In the genomic region with DNA sequence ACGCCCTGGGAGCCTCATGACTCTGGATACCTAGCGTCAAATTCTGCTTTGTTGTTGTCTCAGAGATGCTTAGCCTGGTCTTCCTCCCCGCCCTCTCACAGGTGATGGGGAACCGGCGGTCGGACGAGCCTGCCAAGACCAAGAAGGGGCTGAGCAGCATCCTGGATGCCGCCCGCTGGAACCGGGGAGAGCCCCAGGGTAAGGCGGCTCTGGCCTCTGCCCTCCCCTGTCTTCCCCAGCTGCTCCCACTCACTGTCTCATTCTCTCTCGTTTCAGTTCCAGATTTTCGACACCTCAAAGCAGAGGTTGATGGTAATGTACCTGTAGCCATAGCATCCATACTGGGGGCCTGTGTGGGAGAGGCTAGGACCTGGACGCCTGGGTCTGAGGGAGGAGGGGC, we compare ENCODE assay signal across 28 cellular contexts. TPM values are rescaled to one million over a fixed set of nuclear protein-coding genes. Genes with fewer than 3 reads are reported as not detected.
A peak's percentile ranks its signal among the peaks of the same experiment; 100 is the strongest.
DNase-seq lines count a peak whose midpoint lies in the region; ATAC-seq, FAIRE-seq and TF ChIP-seq lines count a peak whose summit lies in the region.
"Had no signal": no experiment of that assay in that cellular context is flagged by ENCODE, and none has a peak within 500 bp of the region (broad histone marks: within the 10 kb centered on the region; RNA-seq: fewer than 3 reads in every experiment).

No MANE protein-coding gene starts in this region.

- H2AFZ ChIP-seq in GM12878 (ENCODE audit: control insufficient read depth, low read depth, low read length) = no peak overlapping the region

- in situ Hi-C loops in Panc1 (cut with HindIII; ENCODE audit: low pct_unique_long_range_greater_than_20kb, low sequenced_read_pairs) = no loop called here
- in situ Hi-C loops in GM12878 (cut with MboI) = no loop called here

- H3K9me3 ChIP-seq in Panc1 (ENCODE audit: control insufficient read depth, insufficient read depth, low read depth, low read length) = no peaks in the 10 kb centered on the region
- no peaks in the 10 kb centered on the region for H3K9me3 ChIP-seq in GM12878 (replicated peaks; ENCODE audit: control insufficient read depth, insufficient read depth, low read length)
- no peaks in the 10 kb centered on the region for H3K9me3 ChIP-seq in ovary
- no peaks in the 10 kb centered on the region for H3K9me3 ChIP-seq in esophagus muscularis mucosa
- H3K9me3 ChIP-seq: A549, BE2C had no signal

- intact Hi-C loops in Panc1 (cut with micrococcal nuclease; ENCODE audit: unreplicated experiment) = no loop called here
- intact Hi-C loops in GM12878 (cut with micrococcal nuclease; ENCODE audit: unreplicated experiment) = no loop called here
- intact Hi-C loops in ovary (cut with DNase I) = no loop called here
- intact Hi-C loops in esophagus muscularis mucosa (cut with DNase I) = no loop called here

- POLR2A ChIA-PET in Panc1 (lab: Charles Lee) (no interaction called here), GM12878 (lab: Charles Lee) (interaction anchor here (0.6 kb wide), 1 partner anchor 16 kb away, joined by 3 read pairs; no protein-coding TSS in a partner anchor)

- H3K9me3 Mint-ChIP-seq in activated T-cell treated with anti-CD3 and anti-CD28 coated beads, Interleukin-2, amount 50 U/mL, for 72 hours = no peaks in the 10 kb centered on the region
- no peaks in the 10 kb centered on the region for H3K9me3 Mint-ChIP-seq in stimulated activated effector memory CD8-positive, alpha-beta T cell treated with anti-CD3 and anti-CD28 coated beads, Interleukin-12 subunit alpha, Interleukin-12 subunit beta, amount 100 ng/mL, for 72 hours
- H3K9me3 Mint-ChIP-seq: activated naive CD4-positive, alpha-beta T cell treated with anti-CD3 and anti-CD28 coated beads, Interleukin-2, amount 50 U/mL, for 72 hours; WTC11 had no signal

- BruUV-seq in Panc1 (replicated peaks; lab: Mats Ljungman, UMichigan) (no TSS peak), GM12878 (replicated peaks; lab: Mats Ljungman, UMichigan) (no TSS peak)

- 73% methylated on average over 14 of the region's 14 CpGs for WGBS in GM12878 (ENCODE audit: insufficient coverage, insufficient replicate concordance, low lambda C conversion rate, missing lambda C conversion rate)
- 75 to 76% (median 75%) methylated on average over 14 of the region's 14 CpGs for WGBS in ovary, 3 donors
- 69% methylated on average over 9 of the region's 14 CpGs for WGBS in esophagus muscularis mucosa

- H3K36me3 ChIP-seq in Panc1 (ENCODE audit: control insufficient read depth, insufficient read depth, low read length) = no peaks in the 10 kb centered on the region
- H3K36me3 ChIP-seq in GM12878 (ENCODE audit: control insufficient read depth in 2 of 2, insufficient read depth in 2 of 2, low read length in 1 of 2) = peaks cover 11 to 28% of the 10 kb centered on the region in 2 experiments; a peak in 3 of 4 replicates
- no peaks in the 10 kb centered on the region for H3K36me3 ChIP-seq in ovary
- peaks cover 57 to 93% (median 83%) of the 10 kb centered on the region in 4 donors for H3K36me3 ChIP-seq in esophagus muscularis mucosa

- H3K27me3 ChIP-seq in Panc1 (ENCODE audit: control insufficient read depth, insufficient read depth, low read length) (no peaks in the 10 kb centered on the region), GM12878 (replicated peaks in 1 of 2; ENCODE audit: control insufficient read depth in 2 of 2, insufficient read depth in 2 of 2, low read length in 1 of 2) (no peaks in the 10 kb centered on the region), ovary (no peaks in the 10 kb centered on the region), esophagus muscularis mucosa (no peaks in the 10 kb centered on the region)
- H3K27me3 ChIP-seq: BE2C had no signal

- H3K4me3 Mint-ChIP-seq in activated T-cell treated with anti-CD3 and anti-CD28 coated beads, Interleukin-2, amount 50 U/mL, for 72 hours = no peak overlapping the region
- no peak overlapping the region for H3K4me3 Mint-ChIP-seq in stimulated activated effector memory CD8-positive, alpha-beta T cell treated with anti-CD3 and anti-CD28 coated beads, Interleukin-12 subunit alpha, Interleukin-12 subunit beta, amount 100 ng/mL, for 72 hours
- H3K4me3 Mint-ChIP-seq: WTC11 had no signal

- TF ChIP-seq POLR2A in GM12878 (IDR thresholded peaks at IDR 0.05; ENCODE audit: low read depth, low read length) = no peak
- TF ChIP-seq POLR2A in ovary (IDR thresholded peaks at IDR 0.05) = no peak
- TF ChIP-seq POLR2A in esophagus muscularis mucosa (IDR thresholded peaks at IDR 0.05; ENCODE audit: low read depth) = no peak

- peaks cover 39% of the 10 kb centered on the region for H3K4me1 Mint-ChIP-seq in activated T-cell treated with anti-CD3 and anti-CD28 coated beads, Interleukin-2, amount 50 U/mL, for 72 hours (ENCODE audit: low read depth)
- peaks cover 68% of the 10 kb centered on the region for H3K4me1 Mint-ChIP-seq in stimulated activated effector memory CD8-positive, alpha-beta T cell treated with anti-CD3 and anti-CD28 coated beads, Interleukin-12 subunit alpha, Interleukin-12 subunit beta, amount 100 ng/mL, for 72 hours

- H3K27ac ChIP-seq in Panc1 (ENCODE audit: low read length) = no peak overlapping the region
- no peak overlapping the region for H3K27ac ChIP-seq in GM12878 (ENCODE audit: control insufficient read depth, insufficient read depth)
- no peak overlapping the region for H3K27ac ChIP-seq in ovary
- no peak overlapping the region for H3K27ac ChIP-seq in esophagus muscularis mucosa (replicated peaks in 1 of 4)
- H3K27ac ChIP-seq: KMS-11 had no signal

- H3K27me3 Mint-ChIP-seq in activated T-cell treated with anti-CD3 and anti-CD28 coated beads, Interleukin-2, amount 50 U/mL, for 72 hours (ENCODE audit: low read depth) = no peaks in the 10 kb centered on the region

- no peak overlapping the region for H3K9ac ChIP-seq in GM12878 (ENCODE audit: control insufficient read depth, insufficient read depth, low read length)
- H3K9ac ChIP-seq: KMS-11 had no signal

- RAD21 ChIA-PET in GM12878 (lab: Charles Lee; ENCODE audit: unreplicated experiment) = no interaction called here

- peaks cover 13 to 32% of the 10 kb centered on the region in 2 donors for H3K36me3 Mint-ChIP-seq in activated T-cell treated with anti-CD3 and anti-CD28 coated beads, Interleukin-2, amount 50 U/mL, for 72 hours (ENCODE audit: insufficient read depth in 2 of 2)
- peaks cover 95% of the 10 kb centered on the region for H3K36me3 Mint-ChIP-seq in stimulated activated effector memory CD8-positive, alpha-beta T cell treated with anti-CD3 and anti-CD28 coated beads, Interleukin-12 subunit alpha, Interleukin-12 subunit beta, amount 100 ng/mL, for 72 hours

- H3K4me3 ChIP-seq in Panc1 (ENCODE audit: low read depth in 2 of 2, low read length in 2 of 2) = no peak overlapping the region
- no peak overlapping the region for H3K4me3 ChIP-seq in GM12878
- H3K4me3 ChIP-seq in ovary = no peak overlapping the region
- no peak overlapping the region for H3K4me3 ChIP-seq in esophagus muscularis mucosa
- H3K4me3 ChIP-seq: A549, skin epidermis had no signal

- FAIRE-seq in GM12878 (lab: Jason Lieb, UNC) = no peak
- FAIRE-seq: A549 had no signal

- CTCF ChIA-PET in Panc1 (lab: Charles Lee) (no interaction called here), GM12878 (lab: Yijun Ruan, JAX) (no interaction called here)

- no peaks in the 10 kb centered on the region; the same call in 1 of the 2 replicates for H3K79me2 ChIP-seq in GM12878 (ENCODE audit: control insufficient read depth, insufficient read depth, low read length)

- no peak for TF ChIP-seq RAD21 in GM12878 (IDR thresholded peaks at IDR 0.05; ENCODE audit: insufficient read depth, low read depth, low read length)

- H3K4me1 ChIP-seq in Panc1 (ENCODE audit: control insufficient read depth, insufficient read depth, low read length) (no peaks in the 10 kb centered on the region; the same call in 1 of the 2 replicates), GM12878 (ENCODE audit: control insufficient read depth, insufficient read depth, low read length) (no peaks in the 10 kb centered on the region), ovary (ENCODE audit: insufficient read depth) (no peaks in the 10 kb centered on the region), esophagus muscularis mucosa (no peaks in the 10 kb centered on the region)
- H3K4me1 ChIP-seq: BE2C had no signal

- no peak overlapping the region for H3K4me2 ChIP-seq in GM12878 (ENCODE audit: control insufficient read depth, insufficient read depth)
- H3K4me2 ChIP-seq: A549, KMS-11 had no signal

- no peak for ATAC-seq in activated T-cell treated with anti-CD3 and anti-CD28 coated beads, Interleukin-2, amount 50 U/mL, for 72 hours (replicated peaks in 1 of 2)
- ATAC-seq in Panc1 (0 out of 2 replicates have a peak, but pooled peaks have one; percentile 19), GM12878 (peak; percentile 61)
- no peak for ATAC-seq in stimulated activated effector memory CD8-positive, alpha-beta T cell treated with anti-CD3 and anti-CD28 coated beads, Interleukin-12 subunit alpha, Interleukin-12 subunit beta, amount 100 ng/mL, for 72 hours

- SMC1A ChIA-PET in GM12878 (lab: Charles Lee; ENCODE audit: uncharacterized antibody, unreplicated experiment) = no interaction called here

- DNase-seq in activated T-cell treated with anti-CD3 and anti-CD28 coated beads, Interleukin-2, amount 50 U/mL, for 72 hours = no peak
- no peak for DNase-seq in activated T-cell treated with anti-CD3 and anti-CD28 coated beads for 4 hours
- no peak for DNase-seq in Panc1 (ENCODE audit: low read depth, low spot score)
- no peak for DNase-seq in GM12878 (ENCODE audit: low read depth, low spot score)
- DNase-seq in stimulated activated effector memory CD8-positive, alpha-beta T cell treated with anti-CD3 and anti-CD28 coated beads, Interleukin-12 subunit alpha, Interleukin-12 subunit beta, amount 100 ng/mL, for 72 hours (ENCODE audit: low spot score in 2 of 2) = no peak
- no peak for DNase-seq in ovary
- no peak for DNase-seq in NCI-H1694 treated with DMSO at 0.1 percent for 48 hours (lab: John Stamatoyannopoulos, UW)
- no peak for DNase-seq in esophagus muscularis mucosa (ENCODE audit: extremely low spot score)
- DNase-seq: activated CD4-positive, alpha-beta T cell treated with anti-CD3 and anti-CD28 coated beads, Interleukin-2, amount 50 U/mL, for 4 hours; BE2C; Calu3; cerebellar nuclear complex; mammary epithelial cell; NCI-H1694; NCI-H2171; NCI-H524 treated with DMSO at 0.1 percent for 48 hours; occipital lobe; T-helper 9 cell had no signal

- TF ChIP-seq EP300 in GM12878 (IDR thresholded peaks at IDR 0.05; ENCODE audit: borderline replicate concordance in 1 of 2, control insufficient read depth in 1 of 2, low read depth in 2 of 2, low read length in 2 of 2) (no peak), ovary (IDR thresholded peaks at IDR 0.05) (no peak), esophagus muscularis mucosa (IDR thresholded peaks at IDR 0.05) (no peak)

- TF ChIP-seq CTCF in Panc1 (IDR thresholded peaks at IDR 0.05) (no peak), GM12878 (IDR thresholded peaks at IDR 0.05 in 2 of 3, conservative IDR thresholded peaks at IDR 0.05 in 1 of 3; ENCODE audit: control insufficient read depth in 2 of 3, extremely low read depth in 1 of 3, insufficient read depth in 1 of 3, low read depth in 3 of 3, low read length in 3 of 3) (no peak), ovary (IDR thresholded peaks at IDR 0.05) (no peak), esophagus muscularis mucosa (IDR thresholded peaks at IDR 0.05) (no peak)

- no peaks in the 10 kb centered on the region for H4K20me1 ChIP-seq in GM12878 (ENCODE audit: control insufficient read depth, insufficient read depth)

- H3K27ac Mint-ChIP-seq in activated T-cell treated with anti-CD3 and anti-CD28 coated beads, Interleukin-2, amount 50 U/mL, for 72 hours = peak overlapping the region; percentile 90
- peak overlapping the region; percentile 92 for H3K27ac Mint-ChIP-seq in stimulated activated effector memory CD8-positive, alpha-beta T cell treated with anti-CD3 and anti-CD28 coated beads, Interleukin-12 subunit alpha, Interleukin-12 subunit beta, amount 100 ng/mL, for 72 hours
- H3K27ac Mint-ChIP-seq: WTC11 had no signal

RNA-seq across cellular contexts. Expression of a gene that starts 11.4 kb away (rescaled TPM):
- total RNA-seq in activated T-cell treated with anti-CD3 and anti-CD28 coated beads, Interleukin-2, amount 50 U/mL, for 72 hours = 100 to 1,000 TPM; 371 to 446 TPM
- total RNA-seq in Panc1 (2021; ENCODE audit: unreplicated experiment) (69.5 TPM), GM12878 (2014; rRNA removed) (63.3 and 67.8 TPM in 2 replicates), GM12878 (2014; rRNA removed; fragmentation: Illumina TruSeq; extraction: Trizol) (21.2 and 21.7 TPM in 2 replicates), GM12878 (2021) (185 and 207 TPM in 2 replicates), ovary (10 to 100 TPM; 35.6 to 97.5 (median 70.6) TPM), esophagus muscularis mucosa (10 to 100 TPM; 54.5 to 71.8 (median 59.7) TPM)
- polyA plus RNA-seq in Panc1 (2012; ENCODE audit: insufficient read length) = 106 TPM
- 129 and 142 TPM in 2 replicates for total RNA-seq in GM12878 (2013; cell fraction: nucleolus; rRNA removed)
- polyA plus RNA-seq in GM12878 (2011; ENCODE audit: low read depth) = 58.7 TPM
- polyA plus RNA-seq in GM12878 (2011; rRNA removed) (22.5 and 40.1 TPM in 2 replicates), GM12878 (2014; fragmentation: Illumina TruSeq; extraction: Trizol) (13.4 and 35.3 TPM in 2 replicates), GM12878 (2014; fragmentation: Nextera tagmentation; extraction: Ambion mirVana) (1 to 10 TPM; 1.2 to 5.9 TPM), GM12878 (2014; rRNA removed) (151 and 182 TPM in 2 replicates), GM12878 (2016; fragmentation: Nextera tagmentation; extraction: Ambion mirVana) (100 to 1,000 TPM in 1 of 2 experiments, 10 to 100 TPM in 1; 89.7 to 110 TPM), ovary (10 to 100 TPM in 1 of 2 donors, 1 to 10 TPM in 1; 7.9 to 56.2 TPM)
- 52.3 and 74.7 TPM in 2 replicates for polyA plus RNA-seq in GM12878 (2011; cell fraction: cytosol; rRNA removed)
- polyA plus RNA-seq in GM12878 (2011; cell fraction: nucleus; rRNA removed) = 425 and 583 TPM in 2 replicates
- polyA plus RNA-seq in GM12878 (2012) = 158 and 192 TPM in 2 replicates
- 21.7 and 42.7 TPM in 2 replicates for polyA minus RNA-seq in GM12878 (2011; rRNA and poly(A)+ RNA removed)
- 28.9 and 30.2 TPM in 2 replicates for polyA minus RNA-seq in GM12878 (2011; cell fraction: cytosol; rRNA and poly(A)+ RNA removed)
- polyA minus RNA-seq in GM12878 (2011; cell fraction: nucleus; rRNA and poly(A)+ RNA removed) = 40.9 and 71.2 TPM in 2 replicates

RNA-seq across cellular contexts. Expression of a gene that starts 17.3 kb away (rescaled TPM):
- total RNA-seq in activated T-cell treated with anti-CD3 and anti-CD28 coated beads, Interleukin-2, amount 50 U/mL, for 72 hours = 10 to 100 TPM; 12.3 to 27.5 TPM
- total RNA-seq in Panc1 (2021; ENCODE audit: unreplicated experiment) = 0.59 TPM
- polyA plus RNA-seq in Panc1 (2012; ENCODE audit: insufficient read length) = 0.74 TPM
- 163 and 166 TPM in 2 replicates for total RNA-seq in GM12878 (2013; cell fraction: nucleolus; rRNA removed)
- total RNA-seq in GM12878 (2014; rRNA removed) = 370 and 414 TPM in 2 replicates
- 243 and 253 TPM in 2 replicates for total RNA-seq in GM12878 (2014; rRNA removed; fragmentation: Illumina TruSeq; extraction: Trizol)
- 357 and 368 TPM in 2 replicates for total RNA-seq in GM12878 (2021)
- polyA plus RNA-seq in GM12878 (2011; ENCODE audit: low read depth) = 302 TPM
- 117 and 280 TPM in 2 replicates for polyA plus RNA-seq in GM12878 (2011; rRNA removed)
- 347 and 501 TPM in 2 replicates for polyA plus RNA-seq in GM12878 (2011; cell fraction: cytosol; rRNA removed)
- 160 and 176 TPM in 2 replicates for polyA plus RNA-seq in GM12878 (2011; cell fraction: nucleus; rRNA removed)
- 480 and 877 TPM in 2 replicates for polyA plus RNA-seq in GM12878 (2012)
- polyA plus RNA-seq in GM12878 (2014; fragmentation: Illumina TruSeq; extraction: Trizol) = 97.1 and 294 TPM in 2 replicates
- polyA plus RNA-seq in GM12878 (2014; fragmentation: Nextera tagmentation; extraction: Ambion mirVana) = 10 to 100 TPM; 38.8 to 76.5 TPM
- polyA plus RNA-seq in GM12878 (2014; rRNA removed) = 400 and 502 TPM in 2 replicates
- 100 to 1,000 TPM; 268 to 283 TPM for polyA plus RNA-seq in GM12878 (2016; fragmentation: Nextera tagmentation; extraction: Ambion mirVana)
- polyA minus RNA-seq in GM12878 (2011; rRNA and poly(A)+ RNA removed) = 144 and 359 TPM in 2 replicates
- 143 and 156 TPM in 2 replicates for polyA minus RNA-seq in GM12878 (2011; cell fraction: cytosol; rRNA and poly(A)+ RNA removed)
- 66.9 and 93.6 TPM in 2 replicates for polyA minus RNA-seq in GM12878 (2011; cell fraction: nucleus; rRNA and poly(A)+ RNA removed)
- total RNA-seq in ovary = 1 to 10 TPM in 3 of 7 donors, under 1 TPM in 3, not detected in 1; 0.25 to 1.4 (median 0.83) TPM
- under 1 TPM; 0.41 to 0.68 TPM for polyA plus RNA-seq in ovary
- total RNA-seq in esophagus muscularis mucosa = 1 to 10 TPM in 1 of 4 donors, under 1 TPM in 1, not detected in 2; 0.71 to 2.2 TPM
- total RNA-seq: H7, occipital lobe, RPMI7951, temporal lobe had no signal

RNA-seq across cellular contexts. Expression of a gene that starts 33.9 kb away (rescaled TPM):
- 1 to 10 TPM; 3.3 to 4.1 TPM for total RNA-seq in activated T-cell treated with anti-CD3 and anti-CD28 coated beads, Interleukin-2, amount 50 U/mL, for 72 hours
- 0.18 TPM for total RNA-seq in Panc1 (2021; ENCODE audit: unreplicated experiment)
- polyA plus RNA-seq in Panc1 (2012; ENCODE audit: insufficient read length) = 0.15 TPM
- total RNA-seq in GM12878 (2013; cell fraction: nucleolus; rRNA removed) = 0.83 and 1.2 TPM in 2 replicates
- total RNA-seq in GM12878 (2014; rRNA removed) = 0.11 TPM in 1 of 2 replicates, not detected in the other
- total RNA-seq in GM12878 (2014; rRNA removed; fragmentation: Illumina TruSeq; extraction: Trizol) = not detected in 2 replicates
- 0.10 and 0.19 TPM in 2 replicates for total RNA-seq in GM12878 (2021)
- polyA plus RNA-seq in GM12878 (2011; ENCODE audit: low read depth) = 0.46 TPM
- 0.05 TPM in 1 of 2 replicates, not detected in the other for polyA plus RNA-seq in GM12878 (2011; rRNA removed)
- 0.04 and 0.10 TPM in 2 replicates for polyA plus RNA-seq in GM12878 (2011; cell fraction: cytosol; rRNA removed)
- 1.2 and 1.3 TPM in 2 replicates for polyA plus RNA-seq in GM12878 (2011; cell fraction: nucleus; rRNA removed)
- polyA plus RNA-seq in GM12878 (2012) = 1.00 and 1.4 TPM in 2 replicates
- polyA plus RNA-seq in GM12878 (2014; fragmentation: Illumina TruSeq; extraction: Trizol) = 0.04 TPM in 1 of 2 replicates, not detected in the other
- polyA plus RNA-seq in GM12878 (2014; fragmentation: Nextera tagmentation; extraction: Ambion mirVana) = not detected
- 0.10 TPM in 1 of 2 replicates, not detected in the other for polyA plus RNA-seq in GM12878 (2014; rRNA removed)
- not detected for polyA plus RNA-seq in GM12878 (2016; fragmentation: Nextera tagmentation; extraction: Ambion mirVana)
- not detected in 2 replicates for polyA minus RNA-seq in GM12878 (2011; rRNA and poly(A)+ RNA removed)
- polyA minus RNA-seq in GM12878 (2011; cell fraction: cytosol; rRNA and poly(A)+ RNA removed) = not detected in 2 replicates
- 0.24 TPM in 1 of 2 replicates, not detected in the other for polyA minus RNA-seq in GM12878 (2011; cell fraction: nucleus; rRNA and poly(A)+ RNA removed)
- total RNA-seq in ovary = 1 to 10 TPM in 1 of 7 donors, under 1 TPM in 6; 0.11 to 1.3 (median 0.50) TPM
- under 1 TPM in 1 of 2 donors, not detected in 1; 0.24 TPM for polyA plus RNA-seq in ovary
- total RNA-seq in esophagus muscularis mucosa = under 1 TPM in 3 of 4 donors, not detected in 1; 0.32 to 0.42 (median 0.33) TPM
- total RNA-seq: H7, mammary epithelial cell, occipital lobe, renal cortical epithelial cell, RPMI7951, temporal lobe, urinary bladder had no signal

RNA-seq across cellular contexts. Expression of a gene that starts 34.3 kb away (rescaled TPM):
- total RNA-seq in activated T-cell treated with anti-CD3 and anti-CD28 coated beads, Interleukin-2, amount 50 U/mL, for 72 hours = 1,000 to 10,000 TPM; 4,101 to 4,133 TPM
- total RNA-seq in Panc1 (2021; ENCODE audit: unreplicated experiment) = 1,349 TPM
- polyA plus RNA-seq in Panc1 (2012; ENCODE audit: insufficient read length) = 1,726 TPM
- total RNA-seq in GM12878 (2013; cell fraction: nucleolus; rRNA removed) = 337 and 389 TPM in 2 replicates
- total RNA-seq in GM12878 (2014; rRNA removed) = 2,833 and 3,056 TPM in 2 replicates
- 4,466 and 4,585 TPM in 2 replicates for total RNA-seq in GM12878 (2014; rRNA removed; fragmentation: Illumina TruSeq; extraction: Trizol)
- total RNA-seq in GM12878 (2021) = 4,047 and 4,139 TPM in 2 replicates
- 3,782 TPM for polyA plus RNA-seq in GM12878 (2011; ENCODE audit: low read depth)
- polyA plus RNA-seq in GM12878 (2011; rRNA removed) = 2,203 and 3,275 TPM in 2 replicates
- 6,871 and 7,631 TPM in 2 replicates for polyA plus RNA-seq in GM12878 (2011; cell fraction: cytosol; rRNA removed)
- 984 and 1,594 TPM in 2 replicates for polyA plus RNA-seq in GM12878 (2011; cell fraction: nucleus; rRNA removed)
- polyA plus RNA-seq in GM12878 (2012) = 5,988 and 6,622 TPM in 2 replicates
- 763 and 2,654 TPM in 2 replicates for polyA plus RNA-seq in GM12878 (2014; fragmentation: Illumina TruSeq; extraction: Trizol)
- polyA plus RNA-seq in GM12878 (2014; fragmentation: Nextera tagmentation; extraction: Ambion mirVana) = 1,000 to 10,000 TPM; 5,523 to 5,578 TPM
- 2,615 and 3,329 TPM in 2 replicates for polyA plus RNA-seq in GM12878 (2014; rRNA removed)
- 1,000 to 10,000 TPM; 4,207 to 4,390 TPM for polyA plus RNA-seq in GM12878 (2016; fragmentation: Nextera tagmentation; extraction: Ambion mirVana)
- polyA minus RNA-seq in GM12878 (2011; rRNA and poly(A)+ RNA removed) = 545 and 1,896 TPM in 2 replicates
- polyA minus RNA-seq in GM12878 (2011; cell fraction: cytosol; rRNA and poly(A)+ RNA removed) = 1,252 and 1,303 TPM in 2 replicates
- 228 and 274 TPM in 2 replicates for polyA minus RNA-seq in GM12878 (2011; cell fraction: nucleus; rRNA and poly(A)+ RNA removed)
- total RNA-seq in ovary = 1,000 to 10,000 TPM; 2,441 to 3,427 (median 2,873) TPM
- polyA plus RNA-seq in ovary = 1,000 to 10,000 TPM; 1,030 to 3,960 TPM
- 1,000 to 10,000 TPM in 3 of 4 donors, 100 to 1,000 TPM in 1; 893 to 1,378 (median 1,179) TPM for total RNA-seq in esophagus muscularis mucosa

RNA-seq across cellular contexts. Expression of a gene that starts 49.5 kb away (rescaled TPM):
- not detected for total RNA-seq in activated T-cell treated with anti-CD3 and anti-CD28 coated beads, Interleukin-2, amount 50 U/mL, for 72 hours
- total RNA-seq in Panc1 (2021; ENCODE audit: unreplicated experiment) (not detected), GM12878 (2014; rRNA removed) (not detected in 2 replicates), GM12878 (2014; rRNA removed; fragmentation: Illumina TruSeq; extraction: Trizol) (not detected in 2 replicates), GM12878 (2021) (not detected in 2 replicates), ovary (not detected), esophagus muscularis mucosa (not detected)
- not detected for polyA plus RNA-seq in Panc1 (2012; ENCODE audit: insufficient read length)
- total RNA-seq in GM12878 (2013; cell fraction: nucleolus; rRNA removed) = not detected in 2 replicates
- polyA plus RNA-seq in GM12878 (2011; ENCODE audit: low read depth) = not detected
- polyA plus RNA-seq in GM12878 (2011; rRNA removed) (not detected in 2 replicates), GM12878 (2014; fragmentation: Illumina TruSeq; extraction: Trizol) (not detected in 2 replicates), GM12878 (2014; fragmentation: Nextera tagmentation; extraction: Ambion mirVana) (not detected), GM12878 (2014; rRNA removed) (not detected in 2 replicates), GM12878 (2016; fragmentation: Nextera tagmentation; extraction: Ambion mirVana) (not detected), ovary (under 1 TPM in 1 of 2 donors, not detected in 1; 0.07 TPM)
- polyA plus RNA-seq in GM12878 (2011; cell fraction: cytosol; rRNA removed) = not detected in 2 replicates
- not detected in 2 replicates for polyA plus RNA-seq in GM12878 (2011; cell fraction: nucleus; rRNA removed)
- not detected in 2 replicates for polyA plus RNA-seq in GM12878 (2012)
- not detected in 2 replicates for polyA minus RNA-seq in GM12878 (2011; rRNA and poly(A)+ RNA removed)
- polyA minus RNA-seq in GM12878 (2011; cell fraction: cytosol; rRNA and poly(A)+ RNA removed) = not detected in 2 replicates
- polyA minus RNA-seq in GM12878 (2011; cell fraction: nucleus; rRNA and poly(A)+ RNA removed) = not detected in 2 replicates
- total RNA-seq: activated naive CD4-positive, alpha-beta T cell treated with anti-CD3 and anti-CD28 coated beads, Interleukin-2, amount 50 U/mL, for 72 hours; Calu3; H7; mammary epithelial cell; occipital lobe; renal cortical epithelial cell; RPMI7951; temporal lobe; urinary bladder; WTC11 had no signal
- polyA plus RNA-seq: A549, mammary epithelial cell, urinary bladder had no signal

Comparison
In these comparisons a context has a peak if more than half of its experiments do, and no peak if none do; other contexts are left out.
1. ATAC-seq: peak in Panc1 (single experiment) and GM12878 (single experiment); none in activated T-cell treated with anti-CD3 and anti-CD28 coated beads, Interleukin-2, amount 50 U/mL, for 72 hours (0 of 2) and stimulated activated effector memory CD8-positive, alpha-beta T cell treated with anti-CD3 and anti-CD28 coated beads, Interleukin-12 subunit alpha, Interleukin-12 subunit beta, amount 100 ng/mL, for 72 hours (single experiment).
2. RNA of a gene that starts 17.3 kb away (total RNA-seq): 163 to 414 TPM in GM12878; 12.3 to 27.5 TPM in activated T-cell treated with anti-CD3 and anti-CD28 coated beads, Interleukin-2, amount 50 U/mL, for 72 hours, 0.71 to 2.2 TPM in esophagus muscularis mucosa, 0.59 TPM in Panc1 (single experiment) and 0.25 to 1.4 TPM in ovary; every median in the first group is over 4 times any median in the second.